In the genomic region with DNA sequence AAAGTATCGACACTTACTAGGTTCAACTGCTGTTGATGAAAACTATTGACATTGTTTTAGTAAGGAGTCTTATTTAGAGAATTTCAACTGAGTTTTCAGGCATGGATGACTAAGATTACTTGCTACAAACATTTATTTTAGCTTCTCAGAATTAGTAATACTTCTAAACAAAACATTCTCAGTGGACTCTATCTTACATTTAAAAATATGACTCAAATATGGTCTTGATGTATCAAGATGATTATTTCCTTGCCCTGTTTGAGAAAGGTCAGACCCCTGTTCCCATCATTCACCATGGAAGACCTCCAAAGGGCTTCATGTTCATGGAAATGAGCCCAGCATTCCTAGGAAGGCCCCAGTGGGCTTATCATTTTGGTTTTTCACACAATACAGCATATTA, we compare ENCODE assay signal across 23 cellular contexts. TPM values are rescaled to one million over a fixed set of nuclear protein-coding genes. Genes with fewer than 3 reads are reported as not detected.
DNase-seq lines count a peak whose midpoint lies in the region; ATAC-seq, FAIRE-seq and TF ChIP-seq lines count a peak whose summit lies in the region.
"Had no signal": no experiment of that assay in that cellular context is flagged by ENCODE, and none has a peak within 500 bp of the region (broad histone marks: within the 10 kb centered on the region; RNA-seq: fewer than 3 reads in every experiment).

No MANE protein-coding gene starts in this region.

- peak in 1 of 2 donors; percentile 53 for ATAC-seq in activated T-cell treated with anti-CD3 and anti-CD28 coated beads, Interleukin-2, amount 50 U/mL, for 72 hours (replicated peaks in 1 of 2)
- no peak for ATAC-seq in GM21619 (IDR thresholded peaks at IDR 0.05; ENCODE audit: unreplicated experiment)
- ATAC-seq: CD8-positive, alpha-beta T cell; PC-3 had no signal

- no peak for DNase-seq in activated T-cell treated with anti-CD3 and anti-CD28 coated beads, Interleukin-2, amount 50 U/mL, for 72 hours
- no peak for DNase-seq in activated T-cell treated with anti-CD3 and anti-CD28 coated beads, Interleukin-2, amount 50 U/mL, for 1 hour
- DNase-seq in HCEC 1CT (peak; percentile 72), choroid plexus epithelial cell (ENCODE audit: low read depth) (peak; percentile 20), GM12891 (ENCODE audit: insufficient read length, low spot score) (no peak), NCI-H128 (lab: John Stamatoyannopoulos, UW; ENCODE audit: unreplicated experiment) (no peak)
- DNase-seq: amniotic stem cell; CD8-positive, alpha-beta T cell; DND-41; NCI-H1436; NCI-H2171; NCI-H748 treated with DMSO at 0.1 percent for 48 hours; PC-3; stimulated activated CD4-positive, alpha-beta T cell treated with anti-CD3 and anti-CD28 coated beads, Interleukin-15, amount 100 ng/mL, for 24 hours; stimulated activated naive CD4-positive, alpha-beta T cell treated with Interleukin-2 at 50 U/mL for 16 hours; T-helper 9 cell had no signal

- H3K4me1 ChIP-seq in skeletal muscle satellite cell (ENCODE audit: control insufficient read depth, insufficient read depth, low read length): peaks cover 27% of the 10 kb centered on the region

- H3K27ac Mint-ChIP-seq in activated T-cell treated with anti-CD3 and anti-CD28 coated beads, Interleukin-2, amount 50 U/mL, for 72 hours: peak overlapping the region; percentile 81
- H3K27ac Mint-ChIP-seq: nephron had no signal

- H3K4me3 ChIP-seq in choroid plexus epithelial cell (ENCODE audit: low read depth, low read length) (no peak overlapping the region), skeletal muscle satellite cell (ENCODE audit: low read length) (no peak overlapping the region)
- H3K4me3 ChIP-seq: lung had no signal

- TF ChIP-seq POLR2A in GM12891 (IDR thresholded peaks at IDR 0.05; ENCODE audit: low read depth, low read length): no peak

- no peak for FAIRE-seq in GM12891 (lab: Jason Lieb, UNC)
- FAIRE-seq: colon, frontal cortex, GM19239 had no signal

- TF ChIP-seq CTCF in choroid plexus epithelial cell (conservative IDR thresholded peaks at IDR 0.05; ENCODE audit: low read depth, low read length): no peak

- H3K27me3 Mint-ChIP-seq in activated T-cell treated with anti-CD3 and anti-CD28 coated beads, Interleukin-2, amount 50 U/mL, for 72 hours (ENCODE audit: low read depth): no peaks in the 10 kb centered on the region

- no peaks in the 10 kb centered on the region for H3K27me3 ChIP-seq in skeletal muscle satellite cell (ENCODE audit: control insufficient read depth, insufficient read depth, low read length)

- H3K4me3 Mint-ChIP-seq in activated T-cell treated with anti-CD3 and anti-CD28 coated beads, Interleukin-2, amount 50 U/mL, for 72 hours: peak overlapping the region in 1 of 2 donors; percentile 39
- H3K4me3 Mint-ChIP-seq: CD8-positive, alpha-beta T cell; nephron had no signal

- no peaks in the 10 kb centered on the region for H3K9me3 Mint-ChIP-seq in activated T-cell treated with anti-CD3 and anti-CD28 coated beads, Interleukin-2, amount 50 U/mL, for 72 hours
- H3K9me3 Mint-ChIP-seq: CD8-positive, alpha-beta T cell; nephron had no signal

- H3K4me2 ChIP-seq in skeletal muscle satellite cell (ENCODE audit: low read length): peak overlapping the region; percentile 22

- H3K36me3 ChIP-seq in skeletal muscle satellite cell (ENCODE audit: insufficient read depth, low read length): peaks cover 29% of the 10 kb centered on the region

- H3K9me3 ChIP-seq in skeletal muscle satellite cell (replicated peaks; ENCODE audit: low read length): no peaks in the 10 kb centered on the region

- no peak overlapping the region for H3K9ac ChIP-seq in skeletal muscle satellite cell (ENCODE audit: low read depth, low read length)

- peaks cover 15% of the 10 kb centered on the region for H3K4me1 Mint-ChIP-seq in activated T-cell treated with anti-CD3 and anti-CD28 coated beads, Interleukin-2, amount 50 U/mL, for 72 hours (ENCODE audit: low read depth)
- H3K4me1 Mint-ChIP-seq: nephron had no signal

- peaks cover 3 to 5% of the 10 kb centered on the region in 2 donors for H3K36me3 Mint-ChIP-seq in activated T-cell treated with anti-CD3 and anti-CD28 coated beads, Interleukin-2, amount 50 U/mL, for 72 hours (ENCODE audit: insufficient read depth in 2 of 2)

TF ChIP-seq in GM12891, 5 proteins besides CTCF, POLR2A, EP300 and RAD21:
- TF ChIP-seq PAX5 (IDR thresholded peaks at IDR 0.05; ENCODE audit: insufficient read depth, low read length, severe bottlenecking) (no peak), POU2F2 (IDR thresholded peaks at IDR 0.05; ENCODE audit: low read depth, low read length) (no peak), SPI1 (IDR thresholded peaks at IDR 0.05; ENCODE audit: low read depth, low read length) (no peak), TAF1 (IDR thresholded peaks at IDR 0.05; ENCODE audit: low read depth, low read length) (no peak), POLR2AphosphoS5 (IDR thresholded peaks at IDR 0.05; ENCODE audit: low read depth, low read length) (no peak)

RNA-seq across cellular contexts. Expression of a gene that starts 24.5 kb away (rescaled TPM):
- total RNA-seq in activated T-cell treated with anti-CD3 and anti-CD28 coated beads, Interleukin-2, amount 50 U/mL, for 72 hours: 10 to 100 TPM; 72.8 to 78.6 TPM
- total RNA-seq in skeletal muscle satellite cell (2012; rRNA removed): 64.6 and 75.1 TPM in 2 replicates
- 32.3 TPM for polyA plus RNA-seq in GM12891 (2012; ENCODE audit: low read depth, missing spikeins)

RNA-seq across cellular contexts. Expression of a gene that starts 30.0 kb away (rescaled TPM):
- total RNA-seq in activated T-cell treated with anti-CD3 and anti-CD28 coated beads, Interleukin-2, amount 50 U/mL, for 72 hours: 10 to 100 TPM; 33.5 to 35.8 TPM
- total RNA-seq in skeletal muscle satellite cell (2012; rRNA removed): 28.8 and 35.5 TPM in 2 replicates
- 12.4 TPM for polyA plus RNA-seq in GM12891 (2012; ENCODE audit: low read depth, missing spikeins)

RNA-seq across cellular contexts. Expression of a gene that starts 54.7 kb away (rescaled TPM):
- total RNA-seq in activated T-cell treated with anti-CD3 and anti-CD28 coated beads, Interleukin-2, amount 50 U/mL, for 72 hours: 1 to 10 TPM; 1.1 to 1.7 TPM
- 176 and 205 TPM in 2 replicates for total RNA-seq in skeletal muscle satellite cell (2012; rRNA removed)
- 6.8 TPM for polyA plus RNA-seq in GM12891 (2012; ENCODE audit: low read depth, missing spikeins)

Comparison
In these comparisons a context has a peak if more than half of its experiments do, and no peak if none do; other contexts are left out.
1. DNase-seq: peak in HCEC 1CT (single experiment) and choroid plexus epithelial cell (single experiment); none in activated T-cell treated with anti-CD3 and anti-CD28 coated beads, Interleukin-2, amount 50 U/mL, for 72 hours (0 of 2), activated T-cell treated with anti-CD3 and anti-CD28 coated beads, Interleukin-2, amount 50 U/mL, for 1 hour (single experiment), GM12891 (single experiment) and NCI-H128 (single experiment).